ENCODE assay signal across 21 cellular contexts in genomic region chr14:100199240-100199860, GRCh38. TPM values are rescaled to one million over a fixed set of nuclear protein-coding genes. Genes with fewer than 3 reads are reported as not detected.
DNase-seq lines count a peak whose midpoint lies in the region; ATAC-seq and TF ChIP-seq lines count a peak whose summit lies in the region.
"Had no signal": no experiment of that assay in that cellular context is flagged by ENCODE, and none has a peak within 500 bp of the region (broad histone marks: within the 10 kb centered on the region; RNA-seq: fewer than 3 reads in every experiment).

No MANE protein-coding gene starts in this region.

- peak overlapping the region; percentile 37 for H3K27ac ChIP-seq in RWPE1
- H3K27ac ChIP-seq in epithelial cell of prostate = peak overlapping the region; percentile 49
- H3K27ac ChIP-seq in osteoblast (ENCODE audit: low read depth, low read length) = no peak overlapping the region
- H3K27ac ChIP-seq: HL-60, KMS-11 had no signal

- no peaks in the 10 kb centered on the region for H3K79me2 ChIP-seq in osteoblast (ENCODE audit: insufficient read depth, low read length)

- H4K20me1 ChIP-seq in osteoblast (ENCODE audit: insufficient read depth, low read length) = no peaks in the 10 kb centered on the region

- H3K9me3 ChIP-seq in osteoblast (ENCODE audit: low read depth, low read length) = no peaks in the 10 kb centered on the region
- H3K9me3 ChIP-seq: BE2C had no signal

- DNase-seq in H7 (peak; percentile 57), RWPE1 (ENCODE audit: low spot score) (peak; percentile 30), epithelial cell of prostate (ENCODE audit: low read depth, low spot score) (no peak), osteoblast (ENCODE audit: insufficient read length, low spot score, missing footprints) (peak; percentile 75)
- DNase-seq: BE2C; Calu3; CD4-positive, alpha-beta T cell; DMS53; HCEC 1CT; NCI-H1048; NCI-H1436 treated with DMSO at 0.1 percent for 48 hours; NCI-H2029 treated with DMSO at 0.1 percent for 48 hours; Right ventricle myocardium superior had no signal

- H3K36me3 ChIP-seq in H7 (replicated peaks; ENCODE audit: control insufficient read depth, insufficient read depth, low read length) (no peaks in the 10 kb centered on the region), osteoblast (ENCODE audit: insufficient read depth, low read length) (no peaks in the 10 kb centered on the region)
- H3K36me3 ChIP-seq: BE2C had no signal

- H3K27me3 ChIP-seq in H7 (ENCODE audit: control insufficient read depth, insufficient read depth, low read length) (no peaks in the 10 kb centered on the region), osteoblast (ENCODE audit: insufficient read depth, low read length) (no peaks in the 10 kb centered on the region)
- H3K27me3 ChIP-seq: BE2C had no signal

- no peak overlapping the region for H2AFZ ChIP-seq in osteoblast (ENCODE audit: low read length)

- ATAC-seq in HG02973 (IDR thresholded peaks at IDR 0.05; ENCODE audit: unreplicated experiment) = no peak
- ATAC-seq in GM19328 (IDR thresholded peaks at IDR 0.05; ENCODE audit: unreplicated experiment) = no peak
- ATAC-seq in GM21360 (IDR thresholded peaks at IDR 0.05; ENCODE audit: unreplicated experiment) = no peak
- ATAC-seq: GM12878, Panc1 had no signal

- no peak overlapping the region for H3K4me3 ChIP-seq in H7 (ENCODE audit: insufficient read depth, low read depth, low read length)
- H3K4me3 ChIP-seq in osteoblast (ENCODE audit: insufficient read depth, low read length) = no peak overlapping the region
- H3K4me3 ChIP-seq: GM12878 had no signal

- CTCF ChIA-PET in RWPE1 (lab: Yijun Ruan, JAX) = interaction anchor here (0.7 kb wide), 1 partner anchor 79 kb away, joined by 4 read pairs; no protein-coding TSS in a partner anchor

- TF ChIP-seq CTCF in RWPE1 (conservative IDR thresholded peaks at IDR 0.05; ENCODE audit: low read depth) = no peak
- TF ChIP-seq CTCF in osteoblast (IDR thresholded peaks at IDR 0.05; ENCODE audit: extremely low read depth, low read depth, low read length) = no peak

- H3K4me2 ChIP-seq in osteoblast (ENCODE audit: insufficient read depth, low read length) = no peak overlapping the region
- H3K4me2 ChIP-seq: KMS-11 had no signal

- no peaks in the 10 kb centered on the region for H3K4me1 ChIP-seq in osteoblast (ENCODE audit: insufficient read depth, low read length)
- H3K4me1 ChIP-seq: BE2C had no signal

- POLR2A ChIA-PET in RWPE1 (lab: Yijun Ruan, JAX; ENCODE audit: low non-redundant PET) = interaction anchor here (0.7 kb wide), 1 partner anchor 13 kb away, joined by 13 read pairs; no protein-coding TSS in a partner anchor

RNA-seq across cellular contexts. Expression of gene YY1, which starts 39.6 kb away (rescaled TPM):
- total RNA-seq in H7 (2014; rRNA removed; shearing (Covaris generic)) = 50.9 and 68.9 TPM in 2 replicates
- total RNA-seq in osteoblast = 45.2 and 47.1 TPM in 2 replicates

RNA-seq across cellular contexts. Expression of gene DEGS2, which starts 39.9 kb away (rescaled TPM):
- not detected in 2 replicates for total RNA-seq in H7 (2014; rRNA removed; shearing (Covaris generic))
- total RNA-seq in osteoblast = 0.29 and 0.36 TPM in 2 replicates
- total RNA-seq: Right ventricle myocardium superior; T-helper 1 cell treated with Interleukin-12 subunit alpha and Interleukin-12 subunit beta and Interleukin-4 antibody, amounts not matched to agents 30 ng/mL and 1 ng/mL, for 36 hours had no signal
